In the genomic region with DNA sequence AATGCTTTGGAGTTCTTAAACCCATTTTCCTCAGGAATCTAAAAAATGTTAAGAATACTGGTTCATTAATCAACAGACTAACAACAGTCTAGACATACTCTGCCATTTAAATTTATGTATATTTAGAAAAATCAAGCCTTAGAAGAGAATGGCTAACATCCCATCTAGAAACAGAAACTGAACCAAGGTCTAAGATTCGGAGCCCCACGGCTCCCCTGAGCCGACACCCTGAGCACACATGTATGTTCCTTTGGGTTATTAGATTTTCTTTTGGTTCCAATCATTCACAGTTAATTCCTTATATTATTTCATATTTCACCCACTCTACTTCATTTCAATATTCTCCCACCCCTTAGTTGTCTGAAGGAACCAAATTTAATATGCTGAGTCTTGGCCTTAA, we compare ENCODE assay signal across 23 cellular contexts.
"Had no signal": no experiment of that assay in that cellular context is flagged by ENCODE, and none has a peak within 500 bp of the region (broad histone marks: within the 10 kb centered on the region; RNA-seq: fewer than 3 reads in every experiment).

No MANE protein-coding gene starts in this region.

- H3K27me3 ChIP-seq: Peyer's patch, SJSA1 had no signal

- H3K4me1 ChIP-seq: Peyer's patch, SJSA1 had no signal

- H2AFZ ChIP-seq: PC-9 had no signal

- H3K9ac ChIP-seq: SK-N-SH had no signal

- DNase-seq: MV-4-11, NCI-H1048, NCI-H1105, NCI-H1417, NCI-H1436 treated with DMSO at 0.1 percent for 48 hours, NCI-H1694, NCI-H187 treated with DMSO at 0.1 percent for 48 hours, NCI-H2029 treated with DMSO at 0.1 percent for 48 hours, NCI-H2227 treated with DMSO at 0.1 percent for 48 hours, NCI-H524, NCI-H526 treated with DMSO at 0.1 percent for 48 hours, NCI-H748 treated with DMSO at 0.1 percent for 48 hours, PC-9, Peyer's patch, SHP77 treated with DMSO at 0.1 percent for 48 hours, SK-N-SH, SW 1271, T-cell had no signal

- H3K36me3 ChIP-seq: Peyer's patch, SJSA1 had no signal

- H3K9me3 ChIP-seq: Peyer's patch, SJSA1, SK-N-SH had no signal

- H3K4me2 ChIP-seq: PC-9, SK-N-SH had no signal

- FAIRE-seq: HTR-8/SVneo, K562 had no signal

- H3K4me3 ChIP-seq: K562, PC-9, Peyer's patch, SJSA1 had no signal

- H3K27ac ChIP-seq: HL-60, PC-9, Peyer's patch, SJSA1 had no signal

- ATAC-seq: Right ventricle myocardium inferior, T-cell had no signal
